ENCODE assay signal across 12 cellular contexts in the genomic region with DNA sequence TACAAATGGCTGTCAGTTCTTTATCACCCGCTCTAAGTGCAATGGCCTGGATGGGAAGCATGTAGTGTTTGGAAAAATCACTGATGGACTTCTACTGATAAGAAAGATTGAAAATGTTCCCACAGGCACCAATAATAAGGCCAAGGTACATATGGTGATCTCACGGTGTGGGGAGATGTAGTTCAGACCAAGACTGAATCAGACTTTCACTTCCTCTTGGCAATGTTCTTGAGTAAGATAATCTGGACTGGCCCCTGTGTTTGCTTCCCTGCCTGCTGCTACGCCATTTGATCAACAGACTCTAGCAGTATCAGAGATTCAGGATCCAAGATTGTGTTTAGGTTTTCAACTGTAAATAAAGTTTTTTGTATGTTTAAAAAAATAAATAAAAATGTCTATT.
DNase-seq lines count a peak whose midpoint lies in the region; ATAC-seq and TF ChIP-seq lines count a peak whose summit lies in the region.
"Had no signal": no experiment of that assay in that cellular context is flagged by ENCODE, and none has a peak within 500 bp of the region (broad histone marks: within the 10 kb centered on the region; RNA-seq: fewer than 3 reads in every experiment).

No MANE protein-coding gene starts in this region.

- no peaks in the 10 kb centered on the region for H3K36me3 ChIP-seq in body of pancreas (replicated peaks in 1 of 2; ENCODE audit: insufficient read depth in 1 of 2, low read depth in 2 of 2)
- H3K36me3 ChIP-seq: SJSA1 had no signal

- no peaks in the 10 kb centered on the region for H3K4me1 ChIP-seq in body of pancreas
- H3K4me1 ChIP-seq: SJSA1 had no signal

- no peaks in the 10 kb centered on the region for H3K9me3 ChIP-seq in body of pancreas
- H3K9me3 ChIP-seq: SJSA1 had no signal

- H3K27me3 ChIP-seq in body of pancreas: no peaks in the 10 kb centered on the region
- H3K27me3 ChIP-seq: SJSA1 had no signal

- no peak for TF ChIP-seq POLR2A in body of pancreas (IDR thresholded peaks at IDR 0.05)

- ATAC-seq in GM18519 (IDR thresholded peaks at IDR 0.05; ENCODE audit: low FRiP score, unreplicated experiment) (peak; percentile 99), GM21737 (IDR thresholded peaks at IDR 0.05; ENCODE audit: unreplicated experiment) (peak; percentile 88), HG03378 (IDR thresholded peaks at IDR 0.05; ENCODE audit: unreplicated experiment) (peak; percentile 99), body of pancreas (peak; percentile 77)

- intact Hi-C loops in body of pancreas (cut with DNase I): no loop called here

- H3K27ac ChIP-seq in body of pancreas: no peak overlapping the region
- H3K27ac ChIP-seq: SJSA1 had no signal

- no peak for TF ChIP-seq CTCF in body of pancreas (IDR thresholded peaks at IDR 0.05)

- WGBS in body of pancreas, 2 donors: 20 to 38% methylated on average over 2 to 3 of the region's 3 CpGs

- H3K4me3 ChIP-seq in body of pancreas: no peak overlapping the region
- H3K4me3 ChIP-seq: SJSA1 had no signal

- DNase-seq in body of pancreas (peak in 3 of 4 donors; percentile 10 to 29 (median 26)), cortex of kidney (lab: John Stamatoyannopoulos, UW) (no peak), NCI-H187 (lab: John Stamatoyannopoulos, UW) (no peak), NCI-H1417 (lab: John Stamatoyannopoulos, UW) (no peak)
- no peak for DNase-seq in activated CD4-positive, alpha-beta T cell treated with anti-CD3 and anti-CD28 coated beads for 4 hours
- DNase-seq: CD4-positive, alpha-beta memory T cell; NCI-H1092 treated with DMSO at 0.1 percent for 48 hours; nucleus accumbens had no signal

Comparison
In these comparisons a context has a peak if more than half of its experiments do, and no peak if none do; other contexts are left out.
1. DNase-seq: peak in body of pancreas (3 of 4); none in cortex of kidney (single experiment), NCI-H187 (0 of 2), activated CD4-positive, alpha-beta T cell treated with anti-CD3 and anti-CD28 coated beads for 4 hours (0 of 2) and NCI-H1417 (0 of 3).
2. Peak in every context shown above with its lines, with median percentiles within 50 percentile points of each other: ATAC-seq.